ENCODE assay signal across 8 cellular contexts in the genomic region with DNA sequence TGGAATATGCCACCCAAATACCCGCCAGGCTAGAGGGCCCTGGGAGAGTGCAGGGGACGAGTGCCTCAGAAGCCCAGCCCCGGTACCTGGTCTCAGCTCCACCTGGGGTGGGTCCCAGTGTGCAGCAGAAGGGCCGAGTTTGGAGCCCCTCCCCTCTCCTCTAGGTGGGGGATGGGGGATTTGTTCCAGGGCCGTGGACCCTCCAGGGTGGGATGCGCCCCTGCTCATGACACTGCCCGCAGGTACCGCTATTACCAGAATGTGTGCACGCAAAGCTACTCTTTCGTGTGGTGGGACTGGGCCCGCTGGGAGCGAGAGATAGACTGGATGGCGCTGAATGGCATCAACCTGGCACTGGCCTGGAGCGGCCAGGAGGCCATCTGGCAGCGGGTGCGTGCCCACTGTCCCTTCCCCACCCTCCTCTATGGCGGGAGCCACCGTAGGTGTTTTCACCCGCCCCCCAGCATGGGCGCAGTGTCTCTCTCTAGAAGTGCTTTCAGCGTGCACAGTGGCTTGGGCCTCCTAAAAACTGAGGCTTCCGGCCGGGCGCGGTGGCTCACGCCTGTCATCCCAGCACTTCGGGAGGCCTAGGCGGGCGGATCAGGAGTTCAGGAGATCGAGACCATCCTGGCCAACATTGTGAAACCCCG. TPM values are rescaled to one million over a fixed set of nuclear protein-coding genes. Genes with fewer than 3 reads are reported as not detected.
DNase-seq lines count a peak whose midpoint lies in the region; ATAC-seq and TF ChIP-seq lines count a peak whose summit lies in the region.

No MANE protein-coding gene starts in this region.

- H3K36me3 Mint-ChIP-seq in activated T-helper 1 cell treated with anti-CD3 and anti-CD28 coated beads, Interleukin-12 subunit alpha, Interleukin-12 subunit beta, Interleukin-2, Interleukin-4 antibody, amounts not matched to agents 30 ng/mL and 10 ng/mL and 1 ng/mL, durations not matched to agents 14 hours and 24 hours and 36 hours (ENCODE audit: low read depth) = peaks cover 8% of the 10 kb centered on the region

- no peak for ATAC-seq in foreskin keratinocyte
- no peak for ATAC-seq in HG02571 (IDR thresholded peaks at IDR 0.05; ENCODE audit: unreplicated experiment)

- no peak for TF ChIP-seq CTCF in right atrium auricular region (IDR thresholded peaks at IDR 0.05)
- no peak for TF ChIP-seq CTCF in foreskin keratinocyte (conservative IDR thresholded peaks at IDR 0.05)

- H3K9me3 ChIP-seq in right atrium auricular region = no peaks in the 10 kb centered on the region
- no peaks in the 10 kb centered on the region for H3K9me3 ChIP-seq in skeletal muscle tissue (ENCODE audit: control insufficient read depth in 3 of 3, low read length in 3 of 3)

- no peak overlapping the region for H3K27ac Mint-ChIP-seq in activated T-helper 1 cell treated with anti-CD3 and anti-CD28 coated beads, Interleukin-12 subunit alpha, Interleukin-12 subunit beta, Interleukin-2, Interleukin-4 antibody, amounts not matched to agents 30 ng/mL and 10 ng/mL and 1 ng/mL, durations not matched to agents 14 hours and 24 hours and 36 hours

- peak overlapping the region; percentile 45 for H3K4me3 ChIP-seq in H7 (ENCODE audit: insufficient read depth, low read depth, low read length)
- peak overlapping the region; percentile 47 to 67 for H3K4me3 ChIP-seq in right atrium auricular region
- H3K4me3 ChIP-seq in skeletal muscle tissue (ENCODE audit: low read length in 3 of 3) = peak overlapping the region; percentile 81 to 86 (median 81)

- H3K36me3 ChIP-seq in H7 (replicated peaks; ENCODE audit: control insufficient read depth, insufficient read depth, low read length) (peaks cover 3% of the 10 kb centered on the region), right atrium auricular region (peaks cover 32% of the 10 kb centered on the region), skeletal muscle tissue (ENCODE audit: control insufficient read depth in 3 of 3, insufficient read depth in 3 of 3, low read length in 3 of 3) (peaks cover 20 to 30% (median 24%) of the 10 kb centered on the region in 3 donors)

- H3K4me1 Mint-ChIP-seq in activated T-helper 1 cell treated with anti-CD3 and anti-CD28 coated beads, Interleukin-12 subunit alpha, Interleukin-12 subunit beta, Interleukin-2, Interleukin-4 antibody, amounts not matched to agents 30 ng/mL and 10 ng/mL and 1 ng/mL, durations not matched to agents 14 hours and 24 hours and 36 hours (ENCODE audit: low read depth) = peaks cover 31% of the 10 kb centered on the region

- H3K27me3 ChIP-seq in H7 (ENCODE audit: control insufficient read depth, insufficient read depth, low read length) (peaks cover under 1% of the 10 kb centered on the region; the same call in 1 of the 2 replicates), right atrium auricular region (no peaks in the 10 kb centered on the region), skeletal muscle tissue (ENCODE audit: control insufficient read depth in 3 of 3, insufficient read depth in 3 of 3, low read length in 3 of 3) (no peaks in the 10 kb centered on the region), foreskin keratinocyte (no peaks in the 10 kb centered on the region)

- H3K27ac ChIP-seq in right atrium auricular region = peak overlapping the region; percentile 90 to 93
- peak overlapping the region; percentile 74 for H3K27ac ChIP-seq in skeletal muscle tissue (ENCODE audit: low read depth, low read length)
- H3K27ac ChIP-seq in foreskin keratinocyte = no peak overlapping the region

- intact Hi-C loops in activated T-helper 1 cell treated with anti-CD3 and anti-CD28 coated beads, Interleukin-12 subunit alpha, Interleukin-12 subunit beta, Interleukin-2, Interleukin-4 antibody, amounts not matched to agents 30 ng/mL and 10 ng/mL and 1 ng/mL, durations not matched to agents 14 hours and 24 hours and 36 hours (cut with micrococcal nuclease) = no loop called here

- no peaks in the 10 kb centered on the region for H3K9me3 Mint-ChIP-seq in activated T-helper 1 cell treated with anti-CD3 and anti-CD28 coated beads, Interleukin-12 subunit alpha, Interleukin-12 subunit beta, Interleukin-2, Interleukin-4 antibody, amounts not matched to agents 30 ng/mL and 10 ng/mL and 1 ng/mL, durations not matched to agents 14 hours and 24 hours and 36 hours

- H3K9ac ChIP-seq in skeletal muscle tissue (ENCODE audit: low read depth in 1 of 3, low read length in 3 of 3) = peak overlapping the region in 2 of 3 donors; percentile 79 to 90

- H3K4me1 ChIP-seq in right atrium auricular region (peaks cover 0 to 22% of the 10 kb centered on the region in 2 donors), skeletal muscle tissue (ENCODE audit: control insufficient read depth in 3 of 3, insufficient read depth in 3 of 3, low read length in 3 of 3) (peaks cover 17 to 26% (median 21%) of the 10 kb centered on the region in 3 donors), foreskin keratinocyte (peaks cover 2% of the 10 kb centered on the region)

- H3K4me3 Mint-ChIP-seq in activated T-helper 1 cell treated with anti-CD3 and anti-CD28 coated beads, Interleukin-12 subunit alpha, Interleukin-12 subunit beta, Interleukin-2, Interleukin-4 antibody, amounts not matched to agents 30 ng/mL and 10 ng/mL and 1 ng/mL, durations not matched to agents 14 hours and 24 hours and 36 hours = peak overlapping the region; percentile 90

- DNase-seq in H7 (peak; percentile 81), right atrium auricular region (ENCODE audit: low spot score) (no peak), NCI-H1930 (lab: John Stamatoyannopoulos, UW) (no peak), foreskin keratinocyte (no peak), NCI-H1105 treated with DMSO at 0.1 percent for 48 hours (lab: John Stamatoyannopoulos, UW) (no peak)
- DNase-seq in activated T-helper 1 cell treated with anti-CD3 and anti-CD28 coated beads, Interleukin-12 subunit alpha, Interleukin-12 subunit beta, Interleukin-2, Interleukin-4 antibody, amounts not matched to agents 30 ng/mL and 10 ng/mL and 1 ng/mL, durations not matched to agents 14 hours and 24 hours and 36 hours (ENCODE audit: low spot score) = no peak

- peaks cover 12% of the 10 kb centered on the region for H3K27me3 Mint-ChIP-seq in activated T-helper 1 cell treated with anti-CD3 and anti-CD28 coated beads, Interleukin-12 subunit alpha, Interleukin-12 subunit beta, Interleukin-2, Interleukin-4 antibody, amounts not matched to agents 30 ng/mL and 10 ng/mL and 1 ng/mL, durations not matched to agents 14 hours and 24 hours and 36 hours (ENCODE audit: insufficient read depth)

RNA-seq across cellular contexts. Expression of a gene that starts 1.2 kb away (rescaled TPM):
- total RNA-seq in H7 (2014; rRNA removed; shearing (Covaris generic)) = 36.9 and 43.9 TPM in 2 replicates
- 18.2 and 20.8 TPM in 2 replicates for total RNA-seq in activated T-helper 1 cell treated with anti-CD3 and anti-CD28 coated beads, Interleukin-12 subunit alpha, Interleukin-12 subunit beta, Interleukin-2, Interleukin-4 antibody, amounts not matched to agents 30 ng/mL and 10 ng/mL and 1 ng/mL, durations not matched to agents 14 hours and 24 hours and 36 hours
- total RNA-seq in right atrium auricular region (10 to 100 TPM; 19.6 to 22.1 TPM), skeletal muscle tissue (14.1 TPM), foreskin keratinocyte (13.9 and 14.2 TPM in 2 replicates)
- polyA plus RNA-seq in foreskin keratinocyte = 16.5 and 18.3 TPM in 2 replicates

RNA-seq across cellular contexts. Expression of a gene that starts 15.4 kb away (rescaled TPM):
- 1.1 and 2.9 TPM in 2 replicates for total RNA-seq in H7 (2014; rRNA removed; shearing (Covaris generic))
- total RNA-seq in activated T-helper 1 cell treated with anti-CD3 and anti-CD28 coated beads, Interleukin-12 subunit alpha, Interleukin-12 subunit beta, Interleukin-2, Interleukin-4 antibody, amounts not matched to agents 30 ng/mL and 10 ng/mL and 1 ng/mL, durations not matched to agents 14 hours and 24 hours and 36 hours = 0.49 and 0.78 TPM in 2 replicates
- total RNA-seq in right atrium auricular region (under 1 TPM; 0.39 to 0.78 TPM), skeletal muscle tissue (1.6 TPM), foreskin keratinocyte (6.4 and 6.5 TPM in 2 replicates)
- 9.6 and 10.7 TPM in 2 replicates for polyA plus RNA-seq in foreskin keratinocyte

RNA-seq across cellular contexts. Expression of a gene that starts 24.7 kb away (rescaled TPM):
- total RNA-seq in H7 (2014; rRNA removed; shearing (Covaris generic)) = 56.1 and 59.2 TPM in 2 replicates
- 93.1 and 95.4 TPM in 2 replicates for total RNA-seq in activated T-helper 1 cell treated with anti-CD3 and anti-CD28 coated beads, Interleukin-12 subunit alpha, Interleukin-12 subunit beta, Interleukin-2, Interleukin-4 antibody, amounts not matched to agents 30 ng/mL and 10 ng/mL and 1 ng/mL, durations not matched to agents 14 hours and 24 hours and 36 hours
- total RNA-seq in right atrium auricular region (10 to 100 TPM; 18.1 to 19.0 TPM), skeletal muscle tissue (6.3 TPM), foreskin keratinocyte (69.9 and 80.9 TPM in 2 replicates)
- polyA plus RNA-seq in foreskin keratinocyte = 89.2 and 98.4 TPM in 2 replicates

RNA-seq across cellular contexts. Expression of a gene that starts 29.6 kb away (rescaled TPM):
- total RNA-seq in H7 (2014; rRNA removed; shearing (Covaris generic)) = 29.4 and 35.0 TPM in 2 replicates
- 74.1 and 75.4 TPM in 2 replicates for total RNA-seq in activated T-helper 1 cell treated with anti-CD3 and anti-CD28 coated beads, Interleukin-12 subunit alpha, Interleukin-12 subunit beta, Interleukin-2, Interleukin-4 antibody, amounts not matched to agents 30 ng/mL and 10 ng/mL and 1 ng/mL, durations not matched to agents 14 hours and 24 hours and 36 hours
- total RNA-seq in right atrium auricular region (10 to 100 TPM; 40.1 to 63.6 TPM), skeletal muscle tissue (21.9 TPM), foreskin keratinocyte (34.8 and 41.2 TPM in 2 replicates)
- 44.8 and 51.6 TPM in 2 replicates for polyA plus RNA-seq in foreskin keratinocyte

RNA-seq across cellular contexts. Expression of a gene that starts 40.2 kb away (rescaled TPM):
- 14.7 and 17.0 TPM in 2 replicates for total RNA-seq in H7 (2014; rRNA removed; shearing (Covaris generic))
- total RNA-seq in activated T-helper 1 cell treated with anti-CD3 and anti-CD28 coated beads, Interleukin-12 subunit alpha, Interleukin-12 subunit beta, Interleukin-2, Interleukin-4 antibody, amounts not matched to agents 30 ng/mL and 10 ng/mL and 1 ng/mL, durations not matched to agents 14 hours and 24 hours and 36 hours = 27.6 and 31.5 TPM in 2 replicates
- total RNA-seq in right atrium auricular region (1 to 10 TPM; 1.2 to 1.6 TPM), skeletal muscle tissue (2.1 TPM), foreskin keratinocyte (14.8 and 20.6 TPM in 2 replicates)
- 17.0 and 23.6 TPM in 2 replicates for polyA plus RNA-seq in foreskin keratinocyte
